ENCODE assay signal across 10 cellular contexts in the genomic region with DNA sequence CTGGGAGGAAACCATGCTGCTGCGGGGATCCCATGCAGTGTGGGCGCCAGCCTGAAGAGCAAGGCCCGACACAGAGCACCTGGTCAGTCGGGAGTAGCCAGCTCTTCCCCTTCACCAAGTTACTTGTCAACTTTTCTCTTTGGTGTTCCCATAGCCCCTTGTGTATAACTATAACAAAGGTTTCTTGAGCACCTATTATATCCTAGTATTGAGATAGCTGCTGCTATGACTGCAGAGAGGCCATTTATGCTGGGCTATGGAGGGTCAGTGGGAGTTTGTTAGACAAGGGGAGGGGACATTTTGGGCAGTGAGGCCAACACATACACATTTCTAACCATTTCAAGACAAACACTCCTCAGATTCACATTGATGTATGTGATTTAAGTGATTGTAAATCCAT. TPM values are rescaled to one million over a fixed set of nuclear protein-coding genes. Genes with fewer than 3 reads are reported as not detected.
A peak's percentile ranks its signal among the peaks of the same experiment; 100 is the strongest.
DNase-seq lines count a peak whose midpoint lies in the region; ATAC-seq and TF ChIP-seq lines count a peak whose summit lies in the region.
"Had no signal": no experiment of that assay in that cellular context is flagged by ENCODE, and none has a peak within 500 bp of the region (broad histone marks: within the 10 kb centered on the region; RNA-seq: fewer than 3 reads in every experiment).

No MANE protein-coding gene starts in this region.

- no peak overlapping the region for H3K23ac ChIP-seq in neuronal stem cell (ENCODE audit: low read depth, low read length, poor library complexity)

- H2AK5ac ChIP-seq in neuronal stem cell (ENCODE audit: low read depth, low read length), result no peak overlapping the region

- H3K4me3 Mint-ChIP-seq in endodermal cell, result no peak overlapping the region

- H3K27me3 Mint-ChIP-seq in endodermal cell (ENCODE audit: insufficient read depth), result no peaks in the 10 kb centered on the region

- TF ChIP-seq CTCF in heart left ventricle (IDR thresholded peaks at IDR 0.05) (no peak), breast epithelium (IDR thresholded peaks at IDR 0.05) (no peak), upper lobe of right lung (IDR thresholded peaks at IDR 0.05) (no peak), endodermal cell (conservative IDR thresholded peaks at IDR 0.05) (no peak)

- no peak overlapping the region for H3K4me3 ChIP-seq in heart left ventricle
- no peak overlapping the region for H3K4me3 ChIP-seq in breast epithelium
- H3K4me3 ChIP-seq in neuronal stem cell (ENCODE audit: low read length in 2 of 2), result no peak overlapping the region
- H3K4me3 ChIP-seq in upper lobe of right lung, result no peak overlapping the region
- H3K4me3 ChIP-seq in endodermal cell (ENCODE audit: low read length), result no peak overlapping the region

- H3K4ac ChIP-seq in neuronal stem cell (ENCODE audit: low read length), result no peak overlapping the region

- H3K27ac Mint-ChIP-seq in endodermal cell, result no peak overlapping the region

- 93 to 100% (median 97%) methylated on average over 4 of the region's 4 CpGs for WGBS in heart left ventricle, 4 donors
- WGBS in neuronal stem cell (ENCODE audit: extremely low coverage in 2 of 2, insufficient read length in 2 of 2, insufficient replicate concordance in 1 of 2), 2 donors, result no CpG with 5 or more reads among the region's 4 CpGs
- WGBS in endodermal cell (ENCODE audit: insufficient coverage in 1 of 2, insufficient read length in 1 of 2), 2 experiments, result 93 to 95% methylated on average over 4 of the region's 4 CpGs

- ATAC-seq in heart left ventricle (no peak), upper lobe of right lung (no peak)

- TF ChIP-seq POLR2A in heart left ventricle (IDR thresholded peaks at IDR 0.05) (no peak), breast epithelium (IDR thresholded peaks at IDR 0.05) (no peak)

- no peak overlapping the region for H3K4me2 ChIP-seq in neuronal stem cell (ENCODE audit: insufficient read depth, low read length, poor library complexity, severe bottlenecking)

- no peak overlapping the region for H4K91ac ChIP-seq in neuronal stem cell (ENCODE audit: low read depth, low read length, poor library complexity)

- peaks cover 2% of the 10 kb centered on the region for H3K36me3 Mint-ChIP-seq in endodermal cell (ENCODE audit: low read depth)

- H2BK5ac ChIP-seq in neuronal stem cell (ENCODE audit: low read length), result no peak overlapping the region

- H3K9ac ChIP-seq in neuronal stem cell (ENCODE audit: low read depth, low read length, poor library complexity) (peak overlapping the region; percentile 7), endodermal cell (ENCODE audit: extremely low read depth, low read length, poor library complexity, severe bottlenecking) (no peak overlapping the region)

- intact Hi-C loops in heart left ventricle (cut with DNase I) (no loop called here), cardiac septum (cut with DNase I) (loop anchor here (2.0 kb wide), 1 partner anchor 24 kb away; no protein-coding TSS in a partner anchor), breast epithelium (cut with DNase I; ENCODE audit: low total_unique reads) (no loop called here), upper lobe of right lung (cut with DNase I) (no loop called here)

- H3K9me3 Mint-ChIP-seq in endodermal cell, result no peaks in the 10 kb centered on the region

- H3K4me1 Mint-ChIP-seq in endodermal cell, result peaks cover 36% of the 10 kb centered on the region

- DNase-seq in heart left ventricle (no peak), cardiac septum (ENCODE audit: low spot score) (no peak), breast epithelium (ENCODE audit: low spot score in 2 of 2) (no peak), neuronal stem cell (ENCODE audit: low spot score) (no peak), upper lobe of right lung (no peak), endodermal cell (no peak), AML-193 (lab: John Stamatoyannopoulos, UW) (no peak)
- DNase-seq in activated CD4-positive, alpha-beta T cell treated with anti-CD3 and anti-CD28 coated beads, Interleukin-2, amount 50 U/mL, for 1 hour, result no peak
- DNase-seq: activated naive CD4-positive, alpha-beta T cell treated with anti-CD3 and anti-CD28 coated beads, Interleukin-2, amount 50 U/mL, for 16 hours; NCI-H2171 treated with DMSO at 0.1 percent for 48 hours had no signal

- H2AFZ ChIP-seq in neuronal stem cell (ENCODE audit: low read length), result no peak overlapping the region

- H2BK12ac ChIP-seq in neuronal stem cell (ENCODE audit: low read length), result no peak overlapping the region

- H3K14ac ChIP-seq in neuronal stem cell (ENCODE audit: low read length), result no peak overlapping the region

- H3K79me1 ChIP-seq in neuronal stem cell (ENCODE audit: low read depth, low read length), result peaks cover 8% of the 10 kb centered on the region

- no peak overlapping the region for H2BK120ac ChIP-seq in neuronal stem cell (ENCODE audit: low read depth, low read length)

- no peak overlapping the region for H4K8ac ChIP-seq in neuronal stem cell (ENCODE audit: low read depth, low read length)

- H3K27me3 ChIP-seq in heart left ventricle (no peaks in the 10 kb centered on the region), breast epithelium (no peaks in the 10 kb centered on the region), neuronal stem cell (ENCODE audit: control insufficient read depth in 3 of 3, insufficient read depth in 3 of 3, low read depth in 1 of 3, low read length in 3 of 3) (no peaks in the 10 kb centered on the region), upper lobe of right lung (no peaks in the 10 kb centered on the region), endodermal cell (ENCODE audit: control insufficient read depth, insufficient read depth, low read length, poor library complexity, severe bottlenecking) (no peaks in the 10 kb centered on the region)

- H3K4me1 ChIP-seq in heart left ventricle (peaks cover 0 to 96% (median 44%) of the 10 kb centered on the region in 12 donors), breast epithelium (peaks cover 4 to 22% of the 10 kb centered on the region in 2 donors), neuronal stem cell (ENCODE audit: control insufficient read depth in 2 of 2, insufficient read depth in 1 of 2, low read depth in 1 of 2, low read length in 2 of 2) (peaks cover 11 to 15% of the 10 kb centered on the region in 2 donors), upper lobe of right lung (peaks cover 64% of the 10 kb centered on the region), endodermal cell (ENCODE audit: control insufficient read depth, insufficient read depth, low read length) (peaks cover 17% of the 10 kb centered on the region)

- peak overlapping the region in 11 of 12 donors; percentile 64 to 90 (median 77) for H3K27ac ChIP-seq in heart left ventricle
- peak overlapping the region; percentile 92 to 93 for H3K27ac ChIP-seq in breast epithelium
- H3K27ac ChIP-seq in neuronal stem cell (replicated peaks; ENCODE audit: low read length), result no peak overlapping the region
- H3K27ac ChIP-seq in upper lobe of right lung, result peak overlapping the region; percentile 20
- H3K27ac ChIP-seq in endodermal cell (ENCODE audit: low read depth, low read length), result no peak overlapping the region

- no peak overlapping the region for H2BK15ac ChIP-seq in neuronal stem cell (ENCODE audit: low read length)

- no peaks in the 10 kb centered on the region for H3K9me3 ChIP-seq in heart left ventricle
- H3K9me3 ChIP-seq in breast epithelium, result no peaks in the 10 kb centered on the region
- no peaks in the 10 kb centered on the region for H3K9me3 ChIP-seq in neuronal stem cell (replicated peaks in 1 of 2; ENCODE audit: control insufficient read depth in 2 of 2, insufficient read depth in 1 of 2, low read depth in 1 of 2, low read length in 2 of 2)
- no peaks in the 10 kb centered on the region for H3K9me3 ChIP-seq in upper lobe of right lung
- no peaks in the 10 kb centered on the region for H3K9me3 ChIP-seq in endodermal cell (ENCODE audit: control insufficient read depth, low read length)

- H3K36me3 ChIP-seq in heart left ventricle, result no peaks in the 10 kb centered on the region
- H3K36me3 ChIP-seq in breast epithelium, result no peaks in the 10 kb centered on the region
- peaks cover 0 to 1% of the 10 kb centered on the region in 2 donors for H3K36me3 ChIP-seq in neuronal stem cell (replicated peaks in 1 of 2; ENCODE audit: control insufficient read depth in 2 of 2, insufficient read depth in 2 of 2, low read length in 2 of 2)
- H3K36me3 ChIP-seq in upper lobe of right lung, result no peaks in the 10 kb centered on the region
- no peaks in the 10 kb centered on the region for H3K36me3 ChIP-seq in endodermal cell (ENCODE audit: control insufficient read depth, insufficient read depth, low read length)

- no peak overlapping the region for H3K18ac ChIP-seq in neuronal stem cell (ENCODE audit: low read length)

RNA-seq across cellular contexts. Expression of a gene that starts 10.8 kb away (rescaled TPM):
- 10 to 100 TPM in 7 of 9 donors, 1 to 10 TPM in 2; 1.9 to 24.6 (median 16.3) TPM for total RNA-seq in heart left ventricle
- 10 to 100 TPM in 1 of 2 donors, 1 to 10 TPM in 1; 8.3 to 31.5 TPM for polyA plus RNA-seq in heart left ventricle
- 15.5 TPM for total RNA-seq in cardiac septum
- 10 to 100 TPM in 2 of 3 donors, 1 to 10 TPM in 1; 9.8 to 39.2 (median 19.9) TPM for total RNA-seq in breast epithelium
- 8.2 TPM for polyA plus RNA-seq in neuronal stem cell (2013, experiment 1 of 2)
- 8.4 TPM for polyA plus RNA-seq in neuronal stem cell (2013, experiment 2 of 2)
- total RNA-seq in upper lobe of right lung, result 77.1 TPM
- total RNA-seq in endodermal cell, result 10 to 100 TPM; 21.5 to 31.5 TPM
- polyA plus RNA-seq in endodermal cell (2013, experiment 1 of 2), result 40.0 TPM
- polyA plus RNA-seq in endodermal cell (2013, experiment 2 of 2), result 31.2 TPM

Comparison
In these comparisons a context has a peak if more than half of its experiments do, and no peak if none do; other contexts are left out.
1. H3K27ac ChIP-seq: peak in heart left ventricle (11 of 12), breast epithelium (2 of 2) and upper lobe of right lung (single experiment); none in neuronal stem cell (single experiment) and endodermal cell (single experiment).